In the genomic region with DNA sequence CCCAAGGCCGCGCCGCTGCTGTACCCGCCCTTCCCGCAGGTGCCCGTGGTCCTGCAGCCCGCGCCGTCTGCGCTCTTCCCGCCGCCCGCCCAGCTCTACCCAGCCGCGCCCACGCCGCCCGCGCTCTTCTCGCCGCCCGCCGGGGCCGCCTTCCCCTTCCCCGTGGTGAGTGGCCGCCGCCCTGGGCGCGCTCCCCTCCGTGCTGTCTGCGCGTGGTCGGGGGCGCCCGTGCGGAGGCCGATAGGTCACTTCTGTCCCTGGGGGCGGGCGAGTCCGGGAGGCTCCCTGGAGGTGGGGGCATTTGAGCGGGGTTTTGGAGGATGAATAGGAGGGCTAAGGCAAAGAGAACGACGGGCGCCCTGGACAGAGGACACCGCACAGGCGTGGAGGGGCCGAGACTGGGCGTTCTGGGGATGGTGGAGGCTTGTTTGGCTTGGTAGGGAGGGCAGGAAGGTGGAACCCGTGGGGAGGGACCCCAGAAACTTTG, we compare ENCODE assay signal across 22 cellular contexts. TPM values are rescaled to one million over a fixed set of nuclear protein-coding genes. Genes with fewer than 3 reads are reported as not detected.
DNase-seq lines count a peak whose midpoint lies in the region; ATAC-seq and TF ChIP-seq lines count a peak whose summit lies in the region.
"Had no signal": no experiment of that assay in that cellular context is flagged by ENCODE, and none has a peak within 500 bp of the region (broad histone marks: within the 10 kb centered on the region; RNA-seq: fewer than 3 reads in every experiment).

No MANE protein-coding gene starts in this region.

- no peak overlapping the region for H2AK5ac ChIP-seq in H9 (ENCODE audit: insufficient read length, low read length)

- no peak overlapping the region for H3K4me2 ChIP-seq in H9 (ENCODE audit: insufficient read depth, insufficient read length, low read length)
- peak overlapping the region; percentile 51 for H3K4me2 ChIP-seq in smooth muscle cell
- H3K4me2 ChIP-seq: KMS-11 had no signal

- WGBS in H9 (ENCODE audit: extremely low coverage, insufficient read length, low lambda C conversion rate) = no CpG with 5 or more reads among the region's 49 CpGs
- 42% methylated on average over 9 of the region's 49 CpGs for WGBS in smooth muscle cell (ENCODE audit: low lambda C conversion rate)

- no peak overlapping the region for H2BK5ac ChIP-seq in H9 (ENCODE audit: insufficient read length, low read length)

- H3K4me1 Mint-ChIP-seq in H9 (peaks cover 2 to 3% of the 10 kb centered on the region in 2 experiments), WTC11 (peaks cover 3% of the 10 kb centered on the region; the same call in 1 of the 2 replicates)
- H3K4me1 Mint-ChIP-seq: activated CD4-positive, alpha-beta T cell treated with anti-CD3 and anti-CD28 coated beads for 36 hours had no signal

- H3K18ac ChIP-seq in H9 (ENCODE audit: insufficient read length, low read depth, low read length) = no peak overlapping the region

- H3K4ac ChIP-seq in H9 (ENCODE audit: low read depth, low read length) = no peak overlapping the region

- no peak overlapping the region for H2BK120ac ChIP-seq in H9 (ENCODE audit: low read depth, low read length, poor library complexity, severe bottlenecking)

- no peak overlapping the region for H2BK15ac ChIP-seq in H9 (ENCODE audit: low read depth, low read length)

- H3K36me3 ChIP-seq in smooth muscle cell (ENCODE audit: low read depth) = no peaks in the 10 kb centered on the region

- ATAC-seq in WTC11 (peak; percentile 48), GM18867 (IDR thresholded peaks at IDR 0.05; ENCODE audit: unreplicated experiment) (no peak), HG02759 (IDR thresholded peaks at IDR 0.05; ENCODE audit: unreplicated experiment) (no peak)

- no peaks in the 10 kb centered on the region for H3K23me2 ChIP-seq in H9 (ENCODE audit: insufficient read length, low read depth, low read length, poor library complexity, severe bottlenecking)

- peaks cover 57% of the 10 kb centered on the region for H3K27me3 Mint-ChIP-seq in H9 (ENCODE audit: low read depth)
- H3K27me3 Mint-ChIP-seq in WTC11 (ENCODE audit: low read depth) = peaks cover 61% of the 10 kb centered on the region

- H4K5ac ChIP-seq in H9 (ENCODE audit: insufficient read length, low read depth, low read length) = no peak overlapping the region

- H4K20me1 ChIP-seq in H9 (ENCODE audit: control insufficient read depth, insufficient read depth, insufficient read length) = no peaks in the 10 kb centered on the region
- H4K20me1 ChIP-seq in smooth muscle cell (ENCODE audit: low read depth) = no peaks in the 10 kb centered on the region

- H3K79me1 ChIP-seq in H9 (ENCODE audit: insufficient read depth, low read depth, low read length, poor library complexity, severe bottlenecking) = no peaks in the 10 kb centered on the region

- H3K9ac ChIP-seq in H9 (ENCODE audit: extremely low read depth, insufficient read length, low read length) (no peak overlapping the region), smooth muscle cell (ENCODE audit: low read depth) (no peak overlapping the region)
- H3K9ac ChIP-seq: KMS-11 had no signal

- H3K4me3 ChIP-seq in smooth muscle cell = no peak overlapping the region

- H3K27ac ChIP-seq in H9 (ENCODE audit: insufficient read length, low read depth, low read length) = no peak overlapping the region
- no peak overlapping the region for H3K27ac ChIP-seq in smooth muscle cell (ENCODE audit: low read depth)
- H3K27ac ChIP-seq: KMS-11, testis had no signal

- peaks cover 10% of the 10 kb centered on the region in 2 experiments; a peak in 4 of 5 replicates for H3K9me3 Mint-ChIP-seq in H9
- H3K9me3 Mint-ChIP-seq in WTC11 = peaks cover 13% of the 10 kb centered on the region

- no peak overlapping the region for H2BK12ac ChIP-seq in H9 (ENCODE audit: insufficient read length, low read depth, low read length)

- no peaks in the 10 kb centered on the region for H3F3A ChIP-seq in smooth muscle cell (ENCODE audit: low read depth)

- no peaks in the 10 kb centered on the region for H3K9me3 ChIP-seq in H9 (ENCODE audit: control insufficient read depth, low read depth, low read length)
- H3K9me3 ChIP-seq in smooth muscle cell (replicated peaks; ENCODE audit: low read depth) = no peaks in the 10 kb centered on the region
- H3K9me3 ChIP-seq: testis had no signal

- no peak overlapping the region for H4K91ac ChIP-seq in H9 (ENCODE audit: insufficient read length, low read depth, low read length)

- H3K36me3 Mint-ChIP-seq in H9 (ENCODE audit: insufficient read depth in 1 of 3, low read depth in 3 of 3) (peaks cover 0 to 3% (median 2%) of the 10 kb centered on the region in 3 experiments; a peak in 3 of 7 replicates), WTC11 (peaks cover 2% of the 10 kb centered on the region; the same call in 1 of the 2 replicates)

- no peak overlapping the region for H4K8ac ChIP-seq in H9 (replicated peaks; ENCODE audit: insufficient read length, low read depth, low read length)

- DNase-seq in H9 (no peak), WTC11 (ENCODE audit: low spot score) (no peak), left kidney (ENCODE audit: low read depth, low spot score) (peak; percentile 49), smooth muscle cell (lab: John Stamatoyannopoulos, UW; ENCODE audit: unreplicated experiment) (no peak), NOMO-1 treated with DMSO at 0.1 percent for 48 hours (lab: John Stamatoyannopoulos, UW; ENCODE audit: unreplicated experiment) (no peak)
- DNase-seq: activated CD4-positive, alpha-beta T cell treated with anti-CD3 and anti-CD28 coated beads for 36 hours; activated gamma-delta T cell; anterior cingulate cortex; central memory CD4-positive, alpha-beta T cell; DMS79 treated with DMSO at 0.1 percent for 48 hours; effector memory CD4-positive, alpha-beta T cell; islet precursor cell; mammary epithelial cell; NCI-H2081; NCI-H510A; RPMI8226; stimulated activated CD8-positive, alpha-beta memory T cell treated with anti-CD3 and anti-CD28 coated beads, Interleukin-4, amount 100 ng/mL, for 48 hours; testis had no signal

- TF ChIP-seq CTCF in H9 (conservative IDR thresholded peaks at IDR 0.05) (no peak), WTC11 (IDR thresholded peaks at IDR 0.05) (no peak), smooth muscle cell (IDR thresholded peaks at IDR 0.05; ENCODE audit: borderline replicate concordance, insufficient read depth, poor library complexity, severe bottlenecking) (no peak)

- H3K56ac ChIP-seq in H9 (ENCODE audit: insufficient read length, low read depth, low read length) = no peak overlapping the region

- no peak overlapping the region for H3K27ac Mint-ChIP-seq in H9
- H3K27ac Mint-ChIP-seq in WTC11 = no peak overlapping the region
- H3K27ac Mint-ChIP-seq: activated CD4-positive, alpha-beta T cell treated with anti-CD3 and anti-CD28 coated beads for 36 hours had no signal

- H2BK20ac ChIP-seq in H9 (ENCODE audit: low read depth, low read length, poor library complexity, severe bottlenecking) = no peak overlapping the region

- POLR2A ChIA-PET in WTC11 (lab: Charles Lee) = no interaction called here

- H3K4me1 ChIP-seq in H9 (ENCODE audit: insufficient read depth, low read length) (no peaks in the 10 kb centered on the region; the same call in 1 of the 2 replicates), smooth muscle cell (ENCODE audit: low read depth) (no peaks in the 10 kb centered on the region)
- H3K4me1 ChIP-seq: testis had no signal

- no peaks in the 10 kb centered on the region for H3K79me2 ChIP-seq in H9 (ENCODE audit: insufficient read depth, low read length)
- H3K79me2 ChIP-seq in smooth muscle cell (ENCODE audit: low read depth) = no peaks in the 10 kb centered on the region

- H3T11ph ChIP-seq in H9 (ENCODE audit: low read length) = no peak overlapping the region

- H3K4me3 Mint-ChIP-seq in H9 = peak overlapping the region; percentile 65 to 76
- H3K4me3 Mint-ChIP-seq in WTC11 = peak overlapping the region; percentile 65
- H3K4me3 Mint-ChIP-seq: activated CD4-positive, alpha-beta T cell treated with anti-CD3 and anti-CD28 coated beads for 36 hours had no signal

- no peak overlapping the region; the same call in 1 of the 2 replicates for H3K14ac ChIP-seq in H9 (ENCODE audit: insufficient read depth, low read length)

- no peak overlapping the region for H3K23ac ChIP-seq in H9 (ENCODE audit: insufficient read length, low read depth, low read length)

- no peak overlapping the region for H2AFZ ChIP-seq in H9 (ENCODE audit: low read length)
- H2AFZ ChIP-seq in smooth muscle cell (ENCODE audit: low read depth) = no peak overlapping the region

- H3K27me3 ChIP-seq in H9 (ENCODE audit: insufficient read depth, low read length) = peaks cover 5% of the 10 kb centered on the region; the same call in 1 of the 2 replicates
- H3K27me3 ChIP-seq in smooth muscle cell (ENCODE audit: low read depth) = peaks cover 32% of the 10 kb centered on the region
- H3K27me3 ChIP-seq: testis had no signal

- CTCF ChIA-PET in WTC11 (lab: Charles Lee) = interaction anchor here (1.0 to 1.3 kb wide), 2 partner anchors 10 to 37 kb away, joined by 3 to 5 read pairs; a partner anchor contains a TSS

TF ChIP-seq in WTC11, 78 proteins besides CTCF, POLR2A, EP300 and RAD21 (continues in another document):
- TF ChIP-seq NR3C1 (CRISPR knock-in tag; conservative IDR thresholded peaks at IDR 0.05; ENCODE audit: low read depth) (no peak), ZNF416 (CRISPR knock-in tag; IDR thresholded peaks at IDR 0.05) (no peak), TEAD4 (CRISPR knock-in tag; IDR thresholded peaks at IDR 0.05) (no peak), ZNF138 (CRISPR knock-in tag; conservative IDR thresholded peaks at IDR 0.05) (no peak)
- TF ChIP-seq, protein P1, sequence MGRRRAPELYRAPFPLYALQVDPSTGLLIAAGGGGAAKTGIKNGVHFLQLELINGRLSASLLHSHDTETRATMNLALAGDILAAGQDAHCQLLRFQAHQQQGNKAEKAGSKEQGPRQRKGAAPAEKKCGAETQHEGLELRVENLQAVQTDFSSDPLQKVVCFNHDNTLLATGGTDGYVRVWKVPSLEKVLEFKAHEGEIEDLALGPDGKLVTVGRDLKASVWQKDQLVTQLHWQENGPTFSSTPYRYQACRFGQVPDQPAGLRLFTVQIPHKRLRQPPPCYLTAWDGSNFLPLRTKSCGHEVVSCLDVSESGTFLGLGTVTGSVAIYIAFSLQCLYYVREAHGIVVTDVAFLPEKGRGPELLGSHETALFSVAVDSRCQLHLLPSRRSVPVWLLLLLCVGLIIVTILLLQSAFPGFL (CRISPR knock-in tag; IDR thresholded peaks at IDR 0.05; ENCODE audit: borderline replicate concordance) = no peak

RNA-seq across cellular contexts. Expression of a gene that starts 9.6 kb away (rescaled TPM):
- total RNA-seq in H9 (2021) (0.72 and 1.0 TPM in 2 replicates), WTC11 (2021) (0.48 to 1.2 TPM (median 0.78 TPM) in 3 replicates), smooth muscle cell (not detected in 2 replicates)
- polyA plus RNA-seq in smooth muscle cell = not detected in 2 replicates
- total RNA-seq: activated CD4-positive, alpha-beta T cell treated with anti-CD3 and anti-CD28 coated beads for 36 hours; mammary epithelial cell had no signal
- polyA plus RNA-seq: mammary epithelial cell, neural cell had no signal

RNA-seq across cellular contexts. Expression of a gene that starts 23.8 kb away (rescaled TPM):
- 51.2 and 54.2 TPM in 2 replicates for total RNA-seq in H9 (2021)
- 28.0 to 30.6 TPM (median 29.6 TPM) in 3 replicates for total RNA-seq in WTC11 (2021)
- total RNA-seq in smooth muscle cell = 9.7 and 13.6 TPM in 2 replicates
- 18.7 and 20.2 TPM in 2 replicates for polyA plus RNA-seq in smooth muscle cell

RNA-seq across cellular contexts. Expression of a gene that starts 52.2 kb away (rescaled TPM):
- total RNA-seq in H9 (2021) = 34.0 and 34.1 TPM in 2 replicates
- 35.2 to 36.4 TPM (median 36.2 TPM) in 3 replicates for total RNA-seq in WTC11 (2021)
- 11.8 and 14.6 TPM in 2 replicates for total RNA-seq in smooth muscle cell
- 15.2 and 23.6 TPM in 2 replicates for polyA plus RNA-seq in smooth muscle cell
